Comparison of ENCODE assay signal across 1 cellular context in the genomic region with DNA sequence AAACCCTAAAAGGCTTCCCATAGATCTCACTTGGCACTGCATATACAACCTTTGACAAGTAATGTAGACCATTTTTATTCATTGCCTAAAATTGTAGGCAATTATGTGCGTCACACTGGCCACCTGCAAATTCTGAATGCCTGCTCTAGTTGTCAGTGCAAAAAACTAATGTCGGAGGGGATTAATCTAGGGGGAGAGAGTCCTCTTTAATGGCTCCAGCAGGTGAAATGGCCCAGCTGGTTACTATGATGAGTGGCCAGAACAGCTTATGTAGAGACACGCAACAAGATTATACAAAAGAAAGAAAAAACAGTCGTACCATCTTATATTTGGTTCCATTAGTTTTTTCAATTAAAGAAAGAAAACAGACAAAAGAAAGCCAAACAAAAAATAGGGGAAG.
TF ChIP-seq lines count a peak whose summit lies in the region.

No MANE protein-coding gene starts in this region.

TF ChIP-seq in HCT116, 20 proteins besides CTCF, POLR2A, EP300 and RAD21 (continued from another document):
- TF ChIP-seq YY1 (IDR thresholded peaks at IDR 0.05; ENCODE audit: extremely low read depth, insufficient replicate concordance, low read depth, low read length) (no peak), CEBPB (IDR thresholded peaks at IDR 0.05; ENCODE audit: low read depth) (no peak), ELF1 (IDR thresholded peaks at IDR 0.05; ENCODE audit: borderline replicate concordance, low read depth) (no peak), ZFX (IDR thresholded peaks at IDR 0.05) (no peak), EZH2phosphoT487 (IDR thresholded peaks at IDR 0.05; ENCODE audit: borderline replicate concordance) (no peak), ZNF274 (IDR thresholded peaks at IDR 0.05; ENCODE audit: low read depth, low read length) (no peak), CBX3 (IDR thresholded peaks at IDR 0.05; ENCODE audit: low read depth) (no peak), SRF (IDR thresholded peaks at IDR 0.05; ENCODE audit: low read depth) (no peak), SIN3A (IDR thresholded peaks at IDR 0.05; ENCODE audit: low read depth) (no peak), TCF7L2 (IDR thresholded peaks at IDR 0.05; ENCODE audit: borderline replicate concordance, extremely low read depth, insufficient read depth, insufficient read length) (no peak)
- TF ChIP-seq, protein P1, sequence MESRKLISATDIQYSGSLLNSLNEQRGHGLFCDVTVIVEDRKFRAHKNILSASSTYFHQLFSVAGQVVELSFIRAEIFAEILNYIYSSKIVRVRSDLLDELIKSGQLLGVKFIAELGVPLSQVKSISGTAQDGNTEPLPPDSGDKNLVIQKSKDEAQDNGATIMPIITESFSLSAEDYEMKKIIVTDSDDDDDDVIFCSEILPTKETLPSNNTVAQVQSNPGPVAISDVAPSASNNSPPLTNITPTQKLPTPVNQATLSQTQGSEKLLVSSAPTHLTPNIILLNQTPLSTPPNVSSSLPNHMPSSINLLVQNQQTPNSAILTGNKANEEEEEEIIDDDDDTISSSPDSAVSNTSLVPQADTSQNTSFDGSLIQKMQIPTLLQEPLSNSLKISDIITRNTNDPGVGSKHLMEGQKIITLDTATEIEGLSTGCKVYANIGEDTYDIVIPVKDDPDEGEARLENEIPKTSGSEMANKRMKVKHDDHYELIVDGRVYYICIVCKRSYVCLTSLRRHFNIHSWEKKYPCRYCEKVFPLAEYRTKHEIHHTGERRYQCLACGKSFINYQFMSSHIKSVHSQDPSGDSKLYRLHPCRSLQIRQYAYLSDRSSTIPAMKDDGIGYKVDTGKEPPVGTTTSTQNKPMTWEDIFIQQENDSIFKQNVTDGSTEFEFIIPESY (IDR thresholded peaks at IDR 0.05; ENCODE audit: extremely low read depth, insufficient replicate concordance, low read length) = no peak
